In the genomic region with DNA sequence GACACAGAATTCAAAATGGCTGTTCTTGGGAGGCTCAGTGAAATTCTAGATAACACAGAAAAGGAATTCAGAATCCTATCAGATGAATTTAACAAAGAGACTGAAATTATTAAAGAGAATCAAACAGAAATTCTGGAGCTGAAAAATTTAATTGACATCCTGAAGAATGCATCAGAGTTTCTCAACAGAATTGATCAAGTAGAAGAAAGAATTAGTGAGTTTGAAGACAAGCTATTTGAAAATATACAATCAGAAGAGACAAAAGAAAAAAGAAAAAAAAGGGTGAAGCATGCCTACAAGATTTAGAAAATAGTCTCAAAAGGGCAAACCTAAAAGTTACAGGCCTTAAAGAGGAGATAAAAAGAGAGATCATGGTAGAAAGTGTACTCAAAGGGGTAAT, we compare ENCODE assay signal across 35 cellular contexts.
"Had no signal": no experiment of that assay in that cellular context is flagged by ENCODE, and none has a peak within 500 bp of the region (broad histone marks: within the 10 kb centered on the region; RNA-seq: fewer than 3 reads in every experiment).

No MANE protein-coding gene starts in this region.

- H3K36me3 ChIP-seq: MG63 had no signal

- H3K4me3 ChIP-seq: MG63 had no signal

- H3K9me3 ChIP-seq: MG63 had no signal

- DNase-seq: Karpas-422, Kasumi-1, MG63, MM.1S, MV-4-11, NCI-H1048, NCI-H1092, NCI-H1092 treated with DMSO at 0.1 percent for 48 hours, NCI-H1105, NCI-H1105 treated with DMSO at 0.1 percent for 48 hours, NCI-H1417, NCI-H1417 treated with DMSO at 0.1 percent for 48 hours, NCI-H1436, NCI-H1436 treated with DMSO at 0.1 percent for 48 hours, NCI-H146, NCI-H1694, NCI-H1694 treated with DMSO at 0.1 percent for 48 hours, NCI-H187, NCI-H187 treated with DMSO at 0.1 percent for 48 hours, NCI-H1930, NCI-H2029, NCI-H2029 treated with DMSO at 0.1 percent for 48 hours, NCI-H2081, NCI-H2081 treated with DMSO at 0.1 percent for 48 hours, NCI-H2107, NCI-H2171, NCI-H2171 treated with DMSO at 0.1 percent for 48 hours, NCI-H2227 treated with DMSO at 0.1 percent for 48 hours, NCI-H226, NCI-H345, NCI-H446, NCI-H446 treated with DMSO at 0.1 percent for 48 hours, NCI-H510A, NCI-H510A treated with DMSO at 0.1 percent for 48 hours, NCI-H524 had no signal

- H3K27me3 ChIP-seq: MG63 had no signal
